8 cellular contexts compared by ENCODE assay signal in genomic region chr20:38434770-38435554, GRCh38. TPM values are rescaled to one million over a fixed set of nuclear protein-coding genes. Genes with fewer than 3 reads are reported as not detected.
DNase-seq lines count a peak whose midpoint lies in the region; ATAC-seq and TF ChIP-seq lines count a peak whose summit lies in the region.

Gene SNHG17, minus strand, starts transcription at chr20:38435328.

- H3K9me3 ChIP-seq in BE2C = no peaks in the 10 kb centered on the region
- no peaks in the 10 kb centered on the region for H3K9me3 ChIP-seq in effector memory CD4-positive, alpha-beta T cell (ENCODE audit: control insufficient read depth, low read length)

- DNase-seq in BE2C = peak; percentile 89
- DNase-seq in GM19240 (ENCODE audit: insufficient read length, low spot score) = peak; percentile 69
- DNase-seq in HS-5 (ENCODE audit: low read depth) = peak; percentile 72
- DNase-seq in NK-92 treated with Interleukin-12 subunit alpha and Interleukin-12 subunit beta, amount 100 ng/mL, for 24 hours (lab: John Stamatoyannopoulos, UW) = peak; percentile 63
- DNase-seq in effector memory CD4-positive, alpha-beta T cell = peak; percentile 77 to 85 (median 79)
- DNase-seq in memory B cell (ENCODE audit: low spot score in 2 of 2) = peak; percentile 83 to 86
- peak; percentile 80 for DNase-seq in stimulated activated CD8-positive, alpha-beta memory T cell treated with anti-CD3 and anti-CD28 coated beads, Interleukin-12 subunit alpha, Interleukin-12 subunit beta, amount 100 ng/mL, for 1 hour (ENCODE audit: low read depth)

- no peaks in the 10 kb centered on the region; the same call in 1 of the 2 replicates for H3K4me1 ChIP-seq in BE2C
- H3K4me1 ChIP-seq in effector memory CD4-positive, alpha-beta T cell (ENCODE audit: control insufficient read depth, insufficient read depth, low read length, poor library complexity, severe bottlenecking) = peaks cover 23% of the 10 kb centered on the region

- POLR2A ChIA-PET in activated CD8-positive, alpha-beta memory T cell treated with anti-CD3 and anti-CD28 coated beads for 36 hours (lab: Charles Lee) = interaction anchor here (0.6 to 5.4 kb wide), 5 partner anchors 10 to 529 kb away, joined by 3 to 92 read pairs (median 10); partner anchors contain the start of gene RALGAPB

- H3K27me3 ChIP-seq in BE2C = no peaks in the 10 kb centered on the region
- H3K27me3 ChIP-seq in effector memory CD4-positive, alpha-beta T cell (replicated peaks; ENCODE audit: control insufficient read depth, insufficient read depth, low read length, poor library complexity, severe bottlenecking) = no peaks in the 10 kb centered on the region

- H3K4me3 Mint-ChIP-seq in memory B cell = peak within 1 kb of the TSS; percentile 93

- peak within 1 kb of the TSS; percentile 79 for H3K27ac ChIP-seq in effector memory CD4-positive, alpha-beta T cell (ENCODE audit: insufficient read depth, low read length, poor library complexity, severe bottlenecking)

- H3K4me1 Mint-ChIP-seq in memory B cell = peaks cover 25% of the 10 kb centered on the region

- H3K36me3 ChIP-seq in BE2C = peaks cover 50% of the 10 kb centered on the region
- H3K36me3 ChIP-seq in effector memory CD4-positive, alpha-beta T cell (ENCODE audit: control insufficient read depth, insufficient read depth, low read length) = peaks cover 25% of the 10 kb centered on the region

- TF ChIP-seq CTCF in BE2C (IDR thresholded peaks at IDR 0.05; ENCODE audit: low read depth, low read length) = peak; percentile 100

- H3K9me3 Mint-ChIP-seq in memory B cell = no peaks in the 10 kb centered on the region

- peak within 1 kb of the TSS; percentile 100 for H3K4me3 ChIP-seq in BE2C (ENCODE audit: low read depth, low read length)
- H3K4me3 ChIP-seq in effector memory CD4-positive, alpha-beta T cell (ENCODE audit: insufficient read depth, low read depth, low read length, poor library complexity, severe bottlenecking) = peak within 1 kb of the TSS; percentile 67

- peak; percentile 85 for ATAC-seq in memory B cell (ENCODE audit: low read depth)

- peaks cover 15% of the 10 kb centered on the region for H3K36me3 Mint-ChIP-seq in memory B cell

- peak within 1 kb of the TSS; percentile 92 for H3K27ac Mint-ChIP-seq in memory B cell

- CTCF ChIA-PET in activated CD8-positive, alpha-beta memory T cell treated with anti-CD3 and anti-CD28 coated beads for 36 hours (lab: Charles Lee) = interaction anchor here (0.9 to 2.7 kb wide), 10 partner anchors 10 to 42 kb away, joined by 3 to 66 read pairs (median 8); partner anchors contain the start of gene RALGAPB

- H3K27me3 Mint-ChIP-seq in memory B cell = no peaks in the 10 kb centered on the region

RNA-seq across cellular contexts. Expression of gene SNHG17, which starts in this region (rescaled TPM):
- polyA plus RNA-seq in BE2C (2012; ENCODE audit: insufficient read depth, insufficient read length, low read depth) = 150 TPM
- total RNA-seq in activated CD8-positive, alpha-beta memory T cell treated with anti-CD3 and anti-CD28 coated beads for 36 hours = 100 to 1,000 TPM; 236 to 241 TPM

Comparison
In these comparisons a context has a peak if more than half of its experiments do, and no peak if none do; other contexts are left out.
1. Peak in every context shown above with its lines: DNase-seq, ATAC-seq, H3K4me3 ChIP-seq and H3K27ac ChIP-seq.